Comparison of ENCODE assay signal across 8 cellular contexts in the genomic region with DNA sequence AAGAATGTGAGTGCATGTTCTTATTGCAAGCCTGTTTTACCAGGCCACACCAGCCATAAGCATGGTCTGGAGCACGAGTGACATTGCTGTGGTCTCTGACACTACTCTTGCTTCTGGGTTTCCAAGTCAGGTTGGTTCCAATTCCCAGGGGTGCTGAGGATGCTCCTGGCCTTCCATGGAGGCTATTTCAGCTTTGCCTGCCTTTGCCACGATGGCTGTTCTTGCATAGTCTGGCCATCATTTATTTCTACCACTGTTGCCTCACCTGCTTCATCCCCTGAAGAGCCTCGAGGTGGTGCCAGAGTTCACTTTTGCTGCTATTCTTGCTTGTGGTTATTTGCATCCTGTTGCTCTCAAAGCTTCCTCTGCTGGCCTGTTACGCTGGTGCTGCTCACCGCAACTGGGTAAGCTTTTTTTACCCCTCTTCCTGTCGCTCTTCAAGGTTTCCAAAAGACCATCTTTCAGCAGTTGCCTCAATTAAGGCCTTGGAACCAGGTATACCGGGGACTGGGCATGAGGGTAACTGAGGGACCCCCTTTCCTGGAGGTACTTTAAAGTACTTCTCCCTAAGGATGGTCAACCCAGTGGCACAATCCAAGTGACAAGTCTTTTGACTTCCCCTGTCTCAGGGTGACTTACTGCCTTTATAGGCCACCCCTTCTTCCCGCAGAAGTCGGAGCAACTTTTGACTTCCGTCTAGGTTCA.
DNase-seq lines count a peak whose midpoint lies in the region; ATAC-seq lines count a peak whose summit lies in the region.

No MANE protein-coding gene starts in this region.

- peak; percentile 17 for DNase-seq in NCI-H2196 (lab: John Stamatoyannopoulos, UW; ENCODE audit: unreplicated experiment)
- no peak for DNase-seq in NCI-H2196 treated with DMSO at 0.1 percent for 48 hours (lab: John Stamatoyannopoulos, UW; ENCODE audit: unreplicated experiment)
- peak; percentile 93 for DNase-seq in MV-4-11 (lab: John Stamatoyannopoulos, UW)
- DNase-seq in cerebellar cortex (ENCODE audit: low spot score) = peak; percentile 34
- DNase-seq in midbrain (lab: John Stamatoyannopoulos, UW) = peak; percentile 9
- peak; percentile 66 to 90 (median 77) for DNase-seq in stimulated activated naive CD4-positive, alpha-beta T cell (lab: John Stamatoyannopoulos, UW)

- ATAC-seq in HG02588 (IDR thresholded peaks at IDR 0.05; ENCODE audit: unreplicated experiment) = peak; percentile 100
- peak; percentile 97 to 99 for ATAC-seq in activated CD4-positive, CD25-positive, alpha-beta regulatory T cell treated with anti-CD3 and anti-CD28 coated beads, Interleukin-2, amount 50 U/mL, for 24 hours
